Comparison of ENCODE assay signal across 30 cellular contexts in the genomic region with DNA sequence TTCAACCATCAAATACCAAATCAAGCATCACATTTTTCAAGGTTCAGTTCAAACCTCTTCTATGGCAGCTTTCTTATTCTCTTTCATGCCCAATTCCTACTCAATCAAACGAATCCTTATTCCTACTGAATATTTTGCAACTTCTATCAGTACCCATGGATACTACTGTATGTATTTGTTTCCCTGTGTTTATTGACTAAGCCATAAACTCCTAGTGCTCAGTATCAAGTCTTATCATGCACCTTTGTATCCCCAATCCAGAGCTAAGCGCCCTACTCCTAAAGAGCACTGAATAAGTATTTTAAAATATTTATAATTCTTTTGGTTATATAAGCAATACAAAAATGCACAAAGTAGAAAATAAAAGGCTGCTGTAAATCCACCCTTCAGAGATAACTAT. TPM values are rescaled to one million over a fixed set of nuclear protein-coding genes. Genes with fewer than 3 reads are reported as not detected.
"Had no signal": no experiment of that assay in that cellular context is flagged by ENCODE, and none has a peak within 500 bp of the region (broad histone marks: within the 10 kb centered on the region; RNA-seq: fewer than 3 reads in every experiment).

No MANE protein-coding gene starts in this region.

- DNase-seq: activated CD4-positive, alpha-beta memory T cell treated with anti-CD3 and anti-CD28 coated beads for 36 hours; activated CD4-positive, alpha-beta T cell treated with anti-CD3 and anti-CD28 coated beads for 36 hours; activated CD4-positive, alpha-beta T cell treated with anti-CD3 and anti-CD28 coated beads, Interleukin-2, amount 10 ng/mL, durations not matched to agents 24 days and 14 days; activated CD4-positive, CD25-positive, alpha-beta regulatory T cell; activated CD4-positive, CD25-positive, alpha-beta regulatory T cell treated with anti-CD3 and anti-CD28 coated beads, Interleukin-2, amount 50 U/mL, for 72 hours; activated CD8-positive, alpha-beta memory T cell treated with anti-CD3 and anti-CD28 coated beads, Interleukin-2, amount 50 U/mL, for 48 hours; activated CD8-positive, alpha-beta T cell treated with anti-CD3 and anti-CD28 coated beads, Interleukin-2, amount 10 ng/mL, durations not matched to agents 7 days and 5 days; activated gamma-delta T cell; activated naive CD4-positive, alpha-beta T cell; activated naive CD4-positive, alpha-beta T cell treated with anti-CD3 and anti-CD28 coated beads, Interleukin-2, amount 10 ng/mL, durations not matched to agents 7 days and 5 days; activated naive CD8-positive, alpha-beta T cell treated with anti-CD3 and anti-CD28 coated beads, Interleukin-2, amount 10 ng/mL, durations not matched to agents 7 days and 5 days; activated T-cell treated with anti-CD3 and anti-CD28 coated beads for 4 hours; activated T-cell treated with anti-CD3 and anti-CD28 coated beads, Interleukin-2, amount 50 U/mL, for 24 hours; activated T-cell treated with anti-CD3 and anti-CD28 coated beads, Interleukin-2, amount 50 U/mL, for 72 hours; dorsolateral prefrontal cortex; effector memory CD4-positive, alpha-beta T cell; endodermal cell; erythroblast; esophagus squamous epithelium; foreskin melanocyte; T-helper 2 cell had no signal

- H3K27me3 Mint-ChIP-seq: activated CD4-positive, alpha-beta memory T cell treated with anti-CD3 and anti-CD28 coated beads for 36 hours; activated CD4-positive, alpha-beta T cell treated with anti-CD3 and anti-CD28 coated beads, Interleukin-2, amount 10 ng/mL, durations not matched to agents 24 days and 14 days; activated naive CD4-positive, alpha-beta T cell treated with anti-CD3 and anti-CD28 coated beads, Interleukin-2, amount 10 ng/mL, durations not matched to agents 7 days and 5 days; activated T-cell treated with anti-CD3 and anti-CD28 coated beads, Interleukin-2, amount 50 U/mL, for 24 hours; brain; central memory CD8-positive, alpha-beta T cell; dendritic cell treated with granulocyte-macrophage colony-stimulating factor and Interleukin-4, amounts not matched to agents 40 ng/mL and 50 ng/mL, for 4 days had no signal

- H3K27ac ChIP-seq: ascending aorta, breast epithelium, coronary artery, dorsolateral prefrontal cortex, esophagus squamous epithelium, gastroesophageal sphincter had no signal

- H3K27ac Mint-ChIP-seq: activated CD4-positive, alpha-beta memory T cell treated with anti-CD3 and anti-CD28 coated beads for 36 hours; activated CD4-positive, alpha-beta T cell treated with anti-CD3 and anti-CD28 coated beads for 36 hours; activated CD4-positive, alpha-beta T cell treated with anti-CD3 and anti-CD28 coated beads, Interleukin-2, amount 10 ng/mL, durations not matched to agents 24 days and 14 days; activated CD8-positive, alpha-beta T cell treated with anti-CD3 and anti-CD28 coated beads, Interleukin-2, amount 10 ng/mL, durations not matched to agents 7 days and 5 days; activated naive CD4-positive, alpha-beta T cell treated with anti-CD3 and anti-CD28 coated beads, Interleukin-2, amount 10 ng/mL, durations not matched to agents 7 days and 5 days; activated naive CD4-positive, alpha-beta T cell treated with anti-CD3 and anti-CD28 coated beads, Interleukin-2, amount 50 U/mL, for 72 hours; activated naive CD8-positive, alpha-beta T cell treated with anti-CD3 and anti-CD28 coated beads, Interleukin-2, amount 10 ng/mL, durations not matched to agents 7 days and 5 days; activated T-cell treated with anti-CD3 and anti-CD28 coated beads, Interleukin-2, amount 50 U/mL, for 24 hours; activated T-cell treated with anti-CD3 and anti-CD28 coated beads, Interleukin-2, amount 50 U/mL, for 72 hours; brain; dendritic cell treated with granulocyte-macrophage colony-stimulating factor and Interleukin-4, amounts not matched to agents 40 ng/mL and 50 ng/mL, for 4 days; endodermal cell had no signal

- H3K4me1 ChIP-seq: ascending aorta, breast epithelium had no signal

- H3K4me1 Mint-ChIP-seq: activated CD4-positive, alpha-beta T cell treated with anti-CD3 and anti-CD28 coated beads for 36 hours; activated CD4-positive, alpha-beta T cell treated with anti-CD3 and anti-CD28 coated beads, Interleukin-2, amount 10 ng/mL, durations not matched to agents 24 days and 14 days; activated naive CD4-positive, alpha-beta T cell treated with anti-CD3 and anti-CD28 coated beads, Interleukin-2, amount 10 ng/mL, durations not matched to agents 7 days and 5 days; activated naive CD8-positive, alpha-beta T cell treated with anti-CD3 and anti-CD28 coated beads, Interleukin-2, amount 10 ng/mL, durations not matched to agents 7 days and 5 days; central memory CD8-positive, alpha-beta T cell; endodermal cell had no signal

- H3K36me3 Mint-ChIP-seq: activated CD4-positive, alpha-beta memory T cell treated with anti-CD3 and anti-CD28 coated beads for 36 hours; activated naive CD4-positive, alpha-beta T cell treated with anti-CD3 and anti-CD28 coated beads, Interleukin-2, amount 10 ng/mL, durations not matched to agents 7 days and 5 days; activated naive CD4-positive, alpha-beta T cell treated with anti-CD3 and anti-CD28 coated beads, Interleukin-2, amount 50 U/mL, for 72 hours; activated naive CD8-positive, alpha-beta T cell treated with anti-CD3 and anti-CD28 coated beads, Interleukin-2, amount 10 ng/mL, durations not matched to agents 7 days and 5 days; brain had no signal

- H3K9me3 ChIP-seq: ascending aorta, breast epithelium, esophagus squamous epithelium, gastroesophageal sphincter had no signal

- H3K9me3 Mint-ChIP-seq: activated CD4-positive, alpha-beta memory T cell treated with anti-CD3 and anti-CD28 coated beads for 36 hours; activated CD4-positive, alpha-beta T cell treated with anti-CD3 and anti-CD28 coated beads, Interleukin-2, amount 10 ng/mL, durations not matched to agents 24 days and 14 days; activated naive CD4-positive, alpha-beta T cell treated with anti-CD3 and anti-CD28 coated beads, Interleukin-2, amount 10 ng/mL, durations not matched to agents 7 days and 5 days; activated naive CD4-positive, alpha-beta T cell treated with anti-CD3 and anti-CD28 coated beads, Interleukin-2, amount 50 U/mL, for 72 hours; activated naive CD8-positive, alpha-beta T cell treated with anti-CD3 and anti-CD28 coated beads, Interleukin-2, amount 10 ng/mL, durations not matched to agents 7 days and 5 days; activated T-cell treated with anti-CD3 and anti-CD28 coated beads, Interleukin-2, amount 50 U/mL, for 24 hours; activated T-cell treated with anti-CD3 and anti-CD28 coated beads, Interleukin-2, amount 50 U/mL, for 72 hours; brain; central memory CD8-positive, alpha-beta T cell; endodermal cell had no signal

- ATAC-seq: activated CD4-positive, alpha-beta T cell treated with anti-CD3 and anti-CD28 coated beads for 36 hours; activated CD8-positive, alpha-beta T cell treated with anti-CD3 and anti-CD28 coated beads, Interleukin-2, amount 10 ng/mL, durations not matched to agents 7 days and 5 days; activated naive CD4-positive, alpha-beta T cell treated with anti-CD3 and anti-CD28 coated beads, Interleukin-2, amount 50 U/mL, for 72 hours; activated T-cell treated with anti-CD3 and anti-CD28 coated beads, Interleukin-2, amount 50 U/mL, for 72 hours; gastroesophageal sphincter had no signal

- H3K4me3 ChIP-seq: ascending aorta, breast epithelium, coronary artery, dorsolateral prefrontal cortex, esophagus squamous epithelium, gastroesophageal sphincter had no signal

- H3K27me3 ChIP-seq: ascending aorta, breast epithelium, dorsolateral prefrontal cortex, esophagus squamous epithelium, gastroesophageal sphincter had no signal

- H3K36me3 ChIP-seq: ascending aorta, breast epithelium, esophagus squamous epithelium, gastroesophageal sphincter had no signal

- H3K4me3 Mint-ChIP-seq: activated CD4-positive, alpha-beta memory T cell treated with anti-CD3 and anti-CD28 coated beads for 36 hours; activated CD4-positive, alpha-beta T cell treated with anti-CD3 and anti-CD28 coated beads for 36 hours; activated CD4-positive, alpha-beta T cell treated with anti-CD3 and anti-CD28 coated beads, Interleukin-2, amount 10 ng/mL, durations not matched to agents 24 days and 14 days; activated CD8-positive, alpha-beta T cell treated with anti-CD3 and anti-CD28 coated beads, Interleukin-2, amount 10 ng/mL, durations not matched to agents 7 days and 5 days; activated naive CD4-positive, alpha-beta T cell treated with anti-CD3 and anti-CD28 coated beads, Interleukin-2, amount 10 ng/mL, durations not matched to agents 7 days and 5 days; activated naive CD8-positive, alpha-beta T cell treated with anti-CD3 and anti-CD28 coated beads, Interleukin-2, amount 10 ng/mL, durations not matched to agents 7 days and 5 days; activated T-cell treated with anti-CD3 and anti-CD28 coated beads, Interleukin-2, amount 50 U/mL, for 24 hours; activated T-cell treated with anti-CD3 and anti-CD28 coated beads, Interleukin-2, amount 50 U/mL, for 72 hours; brain; central memory CD8-positive, alpha-beta T cell; dendritic cell treated with granulocyte-macrophage colony-stimulating factor and Interleukin-4, amounts not matched to agents 40 ng/mL and 50 ng/mL, for 4 days; endodermal cell had no signal

RNA-seq across cellular contexts. Expression of a gene that starts 52.6 kb away (rescaled TPM):
- total RNA-seq: activated CD4-positive, alpha-beta memory T cell treated with anti-CD3 and anti-CD28 coated beads for 36 hours; activated CD4-positive, alpha-beta T cell treated with anti-CD3 and anti-CD28 coated beads for 36 hours; activated CD4-positive, alpha-beta T cell treated with anti-CD3 and anti-CD28 coated beads, Interleukin-2, amount 10 ng/mL, durations not matched to agents 24 days and 14 days; activated CD8-positive, alpha-beta T cell treated with anti-CD3 and anti-CD28 coated beads, Interleukin-2, amount 10 ng/mL, durations not matched to agents 7 days and 5 days; activated naive CD8-positive, alpha-beta T cell treated with anti-CD3 and anti-CD28 coated beads, Interleukin-2, amount 10 ng/mL, durations not matched to agents 7 days and 5 days; activated T-cell treated with anti-CD3 and anti-CD28 coated beads, Interleukin-2, amount 50 U/mL, for 72 hours; T-helper 1 cell treated with Interleukin-12 subunit alpha and Interleukin-12 subunit beta and Interleukin-4 antibody, amounts not matched to agents 30 ng/mL and 1 ng/mL, for 36 hours had no signal
